In the genomic region with DNA sequence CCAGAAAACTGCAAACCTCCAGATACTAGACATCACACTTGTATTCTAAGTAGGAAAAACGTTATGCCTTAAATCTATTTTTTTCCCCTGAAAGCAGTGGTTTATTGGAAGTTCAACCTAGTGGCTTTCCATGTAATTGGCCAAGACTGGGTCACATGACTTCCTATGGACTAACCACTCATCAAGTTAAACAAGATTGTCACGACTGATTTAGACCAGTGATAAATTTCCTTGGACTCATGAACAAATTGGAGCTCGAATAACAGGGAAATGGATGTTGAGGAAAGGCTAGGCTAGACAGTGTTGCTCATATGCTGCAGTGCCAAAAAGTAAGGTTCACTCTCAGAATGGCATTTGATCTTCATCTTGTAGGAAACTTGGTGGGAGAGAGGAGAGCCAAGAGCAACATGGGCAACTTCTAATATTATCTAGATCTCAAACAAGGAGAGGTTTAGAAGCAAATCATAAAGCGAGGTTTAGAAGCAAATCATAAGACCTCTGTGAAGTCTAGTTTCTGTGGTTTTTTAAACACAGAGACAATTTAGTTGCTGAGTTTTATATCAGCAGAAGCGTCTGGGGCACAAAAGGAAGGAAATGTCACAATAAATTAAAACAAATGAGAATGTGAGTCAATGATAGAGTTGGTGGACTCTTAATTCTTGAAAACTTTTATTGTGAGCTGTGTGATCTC, we compare ENCODE assay signal across 20 cellular contexts.
"Had no signal": no experiment of that assay in that cellular context is flagged by ENCODE, and none has a peak within 500 bp of the region (broad histone marks: within the 10 kb centered on the region; RNA-seq: fewer than 3 reads in every experiment).

No MANE protein-coding gene starts in this region.

- H3K4me3 ChIP-seq: adrenal gland, dorsolateral prefrontal cortex, left lung, thyroid gland had no signal

- H3K27me3 ChIP-seq: adrenal gland, thyroid gland had no signal

- FAIRE-seq: keratinocyte had no signal

- H3K9me3 ChIP-seq: adrenal gland, left lung, thyroid gland had no signal

- H3K27ac ChIP-seq: adrenal gland, dorsolateral prefrontal cortex, foreskin keratinocyte, left lung, thyroid gland, WERI-Rb-1 had no signal

- H3K36me3 ChIP-seq: adrenal gland, left lung, thyroid gland, WERI-Rb-1 had no signal

- H3K4me1 ChIP-seq: adrenal gland, foreskin keratinocyte, left lung, thyroid gland had no signal

- ATAC-seq: activated naive CD4-positive, alpha-beta T cell treated with anti-CD3 and anti-CD28 coated beads, Interleukin-2, amount 50 U/mL, for 72 hours; foreskin keratinocyte; left lung had no signal

- DNase-seq: activated CD4-positive, alpha-beta T cell treated with anti-CD3 and anti-CD28 coated beads for 1 hour; activated CD4-positive, alpha-beta T cell treated with anti-CD3 and anti-CD28 coated beads, Interleukin-2, amount 50 U/mL, for 4 hours; activated gamma-delta T cell treated with Interleukin-2 at 50 U/mL for 16 hours; adrenal gland; caudate nucleus; dorsolateral prefrontal cortex; foreskin keratinocyte; left lung; mammary epithelial cell; midbrain; nephron progenitor cell; nucleus accumbens; stimulated activated CD4-positive, alpha-beta T cell treated with anti-CD3 and anti-CD28 coated beads, Interleukin-12 subunit alpha, Interleukin-12 subunit beta, amount 100 ng/mL, for 4 hours; stimulated activated CD4-positive, alpha-beta T cell treated with anti-CD3 and anti-CD28 coated beads, Interleukin-1b, Interleukin-23, amount 100 ng/mL, for 48 hours; stimulated activated CD8-positive, alpha-beta memory T cell treated with anti-CD3 and anti-CD28 coated beads, Interleukin-4, amount 100 ng/mL, for 48 hours; stimulated activated naive CD4-positive, alpha-beta T cell; thyroid gland; WERI-Rb-1 had no signal
